ENCODE assay signal across 8 cellular contexts in the genomic region with DNA sequence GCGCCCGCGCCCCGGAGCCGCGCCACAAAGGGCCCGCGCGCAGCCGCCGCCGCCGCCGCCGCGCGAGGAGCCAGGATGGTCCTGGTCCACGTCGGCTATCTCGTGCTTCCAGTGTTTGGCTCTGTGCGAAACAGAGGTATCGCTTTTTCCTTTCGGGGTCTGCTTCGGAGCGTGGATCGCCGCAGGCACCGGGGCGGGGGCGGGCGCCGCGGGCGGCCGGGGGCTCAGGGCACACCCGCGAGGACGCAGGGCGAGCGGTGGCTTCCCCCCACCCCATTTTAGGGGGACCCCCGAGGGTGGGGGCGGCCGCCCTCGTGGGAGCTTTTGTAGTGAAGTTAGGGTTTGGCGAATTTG.
DNase-seq lines count a peak whose midpoint lies in the region; ATAC-seq and TF ChIP-seq lines count a peak whose summit lies in the region.

No MANE protein-coding gene starts in this region.

- H3K36me3 Mint-ChIP-seq in dendritic cell treated with granulocyte-macrophage colony-stimulating factor and Interleukin-4, amounts not matched to agents 40 ng/mL and 50 ng/mL, for 4 days (ENCODE audit: low read depth): no peaks in the 10 kb centered on the region
- H3K36me3 Mint-ChIP-seq in natural killer cell treated with Interleukin-12 subunit alpha and Interleukin-12 subunit beta and Interleukin-15 and Interleukin-18, amount 100 ng/mL, for 72 hours: no peaks in the 10 kb centered on the region

- no peak for TF ChIP-seq CTCF in AG04449 (IDR thresholded peaks at IDR 0.05; ENCODE audit: insufficient read depth, low read length, missing control alignments)

- intact Hi-C loops in dendritic cell treated with granulocyte-macrophage colony-stimulating factor and Interleukin-4, amounts not matched to agents 40 ng/mL and 50 ng/mL, for 4 days (cut with micrococcal nuclease): no loop called here

- no peaks in the 10 kb centered on the region for H3K9me3 ChIP-seq in HUES6 (ENCODE audit: control insufficient read depth, insufficient read depth, low read depth, low read length)

- no peak overlapping the region for H3K27ac Mint-ChIP-seq in dendritic cell treated with granulocyte-macrophage colony-stimulating factor and Interleukin-4, amounts not matched to agents 40 ng/mL and 50 ng/mL, for 4 days
- H3K27ac Mint-ChIP-seq in natural killer cell treated with Interleukin-12 subunit alpha and Interleukin-12 subunit beta and Interleukin-15 and Interleukin-18, amount 100 ng/mL, for 72 hours: peak overlapping the region; percentile 97 to 99

- H3K27me3 ChIP-seq in HUES6 (ENCODE audit: control insufficient read depth, insufficient read depth, low read length): peaks cover 42% of the 10 kb centered on the region

- H3K9me3 Mint-ChIP-seq in dendritic cell treated with granulocyte-macrophage colony-stimulating factor and Interleukin-4, amounts not matched to agents 40 ng/mL and 50 ng/mL, for 4 days: no peaks in the 10 kb centered on the region
- H3K9me3 Mint-ChIP-seq in natural killer cell treated with Interleukin-12 subunit alpha and Interleukin-12 subunit beta and Interleukin-15 and Interleukin-18, amount 100 ng/mL, for 72 hours: no peaks in the 10 kb centered on the region

- H3K36me3 ChIP-seq in HUES6 (ENCODE audit: control insufficient read depth, insufficient read depth, low read length): no peaks in the 10 kb centered on the region

- H3K27me3 Mint-ChIP-seq in dendritic cell treated with granulocyte-macrophage colony-stimulating factor and Interleukin-4, amounts not matched to agents 40 ng/mL and 50 ng/mL, for 4 days: peaks cover 74% of the 10 kb centered on the region
- H3K27me3 Mint-ChIP-seq in natural killer cell treated with Interleukin-12 subunit alpha and Interleukin-12 subunit beta and Interleukin-15 and Interleukin-18, amount 100 ng/mL, for 72 hours: peaks cover 0 to 5% of the 10 kb centered on the region in 2 donors

- H3K4me3 Mint-ChIP-seq in dendritic cell treated with granulocyte-macrophage colony-stimulating factor and Interleukin-4, amounts not matched to agents 40 ng/mL and 50 ng/mL, for 4 days: peak overlapping the region; percentile 47
- H3K4me3 Mint-ChIP-seq in natural killer cell treated with Interleukin-12 subunit alpha and Interleukin-12 subunit beta and Interleukin-15 and Interleukin-18, amount 100 ng/mL, for 72 hours: peak overlapping the region; percentile 96

- H3K4me1 ChIP-seq in HUES6 (ENCODE audit: control insufficient read depth, insufficient read depth, low read length): peaks cover 35% of the 10 kb centered on the region

- POLR2A ChIA-PET in AG04449 (lab: Yijun Ruan, JAX): no interaction called here

- no peak overlapping the region for H3K27ac ChIP-seq in HUES6 (ENCODE audit: low read depth, low read length)

- DNase-seq in AG04449 (ENCODE audit: low read depth, low spot score): no peak
- DNase-seq in natural killer cell treated with Interleukin-12 subunit alpha and Interleukin-12 subunit beta and Interleukin-15 and Interleukin-18, amount 100 ng/mL, for 72 hours (ENCODE audit: low spot score): no peak

- peak overlapping the region; percentile 12 for H3K9ac ChIP-seq in HUES6 (ENCODE audit: low read length)

- CTCF ChIA-PET in AG04449 (lab: Yijun Ruan, JAX): no interaction called here

- ATAC-seq in natural killer cell treated with Interleukin-12 subunit alpha and Interleukin-12 subunit beta and Interleukin-15 and Interleukin-18, amount 100 ng/mL, for 72 hours: peak in 1 of 2 donors; percentile 24
- ATAC-seq in GM21360 (IDR thresholded peaks at IDR 0.05; ENCODE audit: unreplicated experiment) (no peak), HG03565 (IDR thresholded peaks at IDR 0.05; ENCODE audit: unreplicated experiment) (no peak), HG03159 (IDR thresholded peaks at IDR 0.05; ENCODE audit: unreplicated experiment) (no peak), HG03196 (IDR thresholded peaks at IDR 0.05; ENCODE audit: unreplicated experiment) (no peak)

- H3K4me3 ChIP-seq in AG04449 (ENCODE audit: low read depth, low read length) (peak overlapping the region; percentile 30), HUES6 (ENCODE audit: low read depth, low read length) (peak overlapping the region; percentile 73)

- H3K4me1 Mint-ChIP-seq in dendritic cell treated with granulocyte-macrophage colony-stimulating factor and Interleukin-4, amounts not matched to agents 40 ng/mL and 50 ng/mL, for 4 days (ENCODE audit: low read depth): peaks cover 42% of the 10 kb centered on the region
- peaks cover 57 to 63% of the 10 kb centered on the region in 2 donors for H3K4me1 Mint-ChIP-seq in natural killer cell treated with Interleukin-12 subunit alpha and Interleukin-12 subunit beta and Interleukin-15 and Interleukin-18, amount 100 ng/mL, for 72 hours (ENCODE audit: low read depth in 2 of 2)
